9 cellular contexts compared by ENCODE assay signal in genomic region chr4:163556169-163556568, GRCh38.
A peak's percentile ranks its signal among the peaks of the same experiment; 100 is the strongest.
DNase-seq lines count a peak whose midpoint lies in the region; ATAC-seq, FAIRE-seq and TF ChIP-seq lines count a peak whose summit lies in the region.
"Had no signal": no experiment of that assay in that cellular context is flagged by ENCODE, and none has a peak within 500 bp of the region (broad histone marks: within the 10 kb centered on the region; RNA-seq: fewer than 3 reads in every experiment).

No MANE protein-coding gene starts in this region.

- H3K27me3 Mint-ChIP-seq in progenitor cell of endocrine pancreas = no peaks in the 10 kb centered on the region

- DNase-seq in RWPE2 (ENCODE audit: low spot score) = no peak
- DNase-seq in progenitor cell of endocrine pancreas (ENCODE audit: low spot score, unreplicated experiment) = no peak
- DNase-seq in stimulated activated CD4-positive, alpha-beta T cell treated with anti-CD3 and anti-CD28 coated beads, Interleukin-4, amount 100 ng/mL, for 24 hours = no peak
- DNase-seq in BE2C = no peak
- no peak for DNase-seq in urothelium cell line (ENCODE audit: low spot score)

- no peak overlapping the region for H3K4me3 Mint-ChIP-seq in progenitor cell of endocrine pancreas (ENCODE audit: low read depth)
- H3K4me3 Mint-ChIP-seq: nephron had no signal

- no peak overlapping the region for H3K27ac Mint-ChIP-seq in progenitor cell of endocrine pancreas
- H3K27ac Mint-ChIP-seq: nephron had no signal

- H3K4me1 ChIP-seq in RWPE2 (ENCODE audit: insufficient read depth, poor library complexity, severe bottlenecking) = peaks cover 2% of the 10 kb centered on the region
- no peaks in the 10 kb centered on the region for H3K4me1 ChIP-seq in BE2C

- no peak overlapping the region for H3K27ac ChIP-seq in RWPE2 (ENCODE audit: poor library complexity, severe bottlenecking)

- no peaks in the 10 kb centered on the region for H3K9me3 ChIP-seq in RWPE2 (ENCODE audit: severe bottlenecking)
- no peaks in the 10 kb centered on the region for H3K9me3 ChIP-seq in BE2C

- H3K4me1 Mint-ChIP-seq in progenitor cell of endocrine pancreas (ENCODE audit: low read depth) = peaks cover 10% of the 10 kb centered on the region
- H3K4me1 Mint-ChIP-seq: nephron had no signal

- H3K9me3 Mint-ChIP-seq in progenitor cell of endocrine pancreas (ENCODE audit: low read depth) = peaks cover 11% of the 10 kb centered on the region
- H3K9me3 Mint-ChIP-seq: nephron had no signal

- H3K27me3 ChIP-seq in RWPE2 (ENCODE audit: insufficient read depth, poor library complexity, severe bottlenecking) = no peaks in the 10 kb centered on the region
- H3K27me3 ChIP-seq in BE2C = no peaks in the 10 kb centered on the region

- peak; percentile 51 for ATAC-seq in GM18867 (IDR thresholded peaks at IDR 0.05; ENCODE audit: unreplicated experiment)
- peak; percentile 44 for ATAC-seq in HG03196 (IDR thresholded peaks at IDR 0.05; ENCODE audit: unreplicated experiment)
- peak; percentile 31; the same call in 1 of the 3 replicates for ATAC-seq in RWPE2 (ENCODE audit: low read depth)

- H3K36me3 ChIP-seq in RWPE2 (ENCODE audit: low read depth) (no peaks in the 10 kb centered on the region), BE2C (no peaks in the 10 kb centered on the region)

- no peaks in the 10 kb centered on the region for H3K36me3 Mint-ChIP-seq in progenitor cell of endocrine pancreas (ENCODE audit: insufficient read depth)

- peak; percentile 51 for TF ChIP-seq CTCF in RWPE2 (IDR thresholded peaks at IDR 0.05; ENCODE audit: poor library complexity, severe bottlenecking)
- TF ChIP-seq CTCF in progenitor cell of endocrine pancreas (IDR thresholded peaks at IDR 0.05; ENCODE audit: unreplicated experiment) = peak; percentile 34
- no peak for TF ChIP-seq CTCF in BE2C (IDR thresholded peaks at IDR 0.05; ENCODE audit: low read depth, low read length)

- FAIRE-seq in urothelium cell line (lab: Jason Lieb, UNC) = no peak
- FAIRE-seq: endothelial cell of umbilical vein had no signal

- H3K4me3 ChIP-seq in RWPE2 (ENCODE audit: severe bottlenecking) = no peak overlapping the region
- no peak overlapping the region for H3K4me3 ChIP-seq in BE2C (ENCODE audit: low read depth, low read length)
